In genomic region chr2:150476213-150476740, GRCh38 we compare ENCODE assay signal across 14 cellular contexts. TPM values are rescaled to one million over a fixed set of nuclear protein-coding genes. Genes with fewer than 3 reads are reported as not detected.
DNase-seq lines count a peak whose midpoint lies in the region; ATAC-seq, FAIRE-seq and TF ChIP-seq lines count a peak whose summit lies in the region.
"Had no signal": no experiment of that assay in that cellular context is flagged by ENCODE, and none has a peak within 500 bp of the region (broad histone marks: within the 10 kb centered on the region; RNA-seq: fewer than 3 reads in every experiment).

No MANE protein-coding gene starts in this region.

- H3K36me3 ChIP-seq in BLaER1, result no peaks in the 10 kb centered on the region
- peaks cover 8 to 24% of the 10 kb centered on the region in 2 donors for H3K36me3 ChIP-seq in ascending aorta
- peaks cover 12% of the 10 kb centered on the region for H3K36me3 ChIP-seq in left ventricle myocardium inferior
- peaks cover 0 to 35% (median under 1%) of the 10 kb centered on the region in 4 donors for H3K36me3 ChIP-seq in sigmoid colon

- H3K27me3 ChIP-seq in BLaER1, result no peaks in the 10 kb centered on the region
- H3K27me3 ChIP-seq in ascending aorta, result no peaks in the 10 kb centered on the region
- H3K27me3 ChIP-seq in left ventricle myocardium inferior (ENCODE audit: low read depth), result no peaks in the 10 kb centered on the region
- no peaks in the 10 kb centered on the region for H3K27me3 ChIP-seq in sigmoid colon
- H3K27me3 ChIP-seq: SJCRH30 had no signal

- DNase-seq in ascending aorta (ENCODE audit: low spot score in 2 of 2) (no peak), left ventricle myocardium inferior (no peak), sigmoid colon (no peak), superior temporal gyrus (ENCODE audit: extremely low spot score) (no peak), D721Med (ENCODE audit: insufficient read length, low spot score) (no peak)
- DNase-seq: activated CD4-positive, alpha-beta T cell treated with anti-CD3 and anti-CD28 coated beads for 36 hours; activated naive CD4-positive, alpha-beta T cell treated with anti-CD3 and anti-CD28 coated beads for 36 hours; SJCRH30 had no signal

- H3K4me2 ChIP-seq in BLaER1, result peak overlapping the region; percentile 28

- H4K20me1 ChIP-seq in BLaER1, result no peaks in the 10 kb centered on the region

- intact Hi-C loops in ascending aorta (cut with DNase I) (loop anchor here (10.0 kb wide), 1 partner anchor 789 kb away; the partner anchor contains the start of gene RBM43), left ventricle myocardium inferior (cut with micrococcal nuclease) (no loop called here), sigmoid colon (cut with DNase I) (no loop called here)

- TF ChIP-seq CTCF in ascending aorta (IDR thresholded peaks at IDR 0.05) (no peak), left ventricle myocardium inferior (IDR thresholded peaks at IDR 0.05; ENCODE audit: borderline replicate concordance) (no peak), sigmoid colon (IDR thresholded peaks at IDR 0.05) (no peak), D721Med (IDR thresholded peaks at IDR 0.05; ENCODE audit: insufficient read depth, missing control alignments) (no peak)

- no peak for FAIRE-seq in D721Med (lab: Jason Lieb, UNC)
- FAIRE-seq: endometrium had no signal

- H3K4me3 ChIP-seq in BLaER1, result no peak overlapping the region
- peak overlapping the region; percentile 28 to 50 for H3K4me3 ChIP-seq in ascending aorta
- peak overlapping the region; percentile 36 for H3K4me3 ChIP-seq in left ventricle myocardium inferior
- peak overlapping the region in 1 of 4 donors; percentile 1 for H3K4me3 ChIP-seq in sigmoid colon
- H3K4me3 ChIP-seq: SJCRH30 had no signal

- TF ChIP-seq EP300 in sigmoid colon (IDR thresholded peaks at IDR 0.05), result no peak

- WGBS in sigmoid colon, 2 donors, result 15 to 41% methylated on average over 5 of the region's 5 CpGs

- no peak overlapping the region for H3K9ac ChIP-seq in BLaER1

- H3K9me3 ChIP-seq in BLaER1 (no peaks in the 10 kb centered on the region), ascending aorta (no peaks in the 10 kb centered on the region), left ventricle myocardium inferior (replicated peaks) (no peaks in the 10 kb centered on the region), sigmoid colon (no peaks in the 10 kb centered on the region)
- H3K9me3 ChIP-seq: SJCRH30 had no signal

- no peak overlapping the region for H3K27ac ChIP-seq in BLaER1
- H3K27ac ChIP-seq in ascending aorta, result peak overlapping the region; percentile 74 to 82
- peak overlapping the region; percentile 97 for H3K27ac ChIP-seq in left ventricle myocardium inferior (replicated peaks)
- H3K27ac ChIP-seq in sigmoid colon, result peak overlapping the region; percentile 71 to 96 (median 76)
- H3K27ac ChIP-seq: SJCRH30 had no signal

- TF ChIP-seq POLR2A in sigmoid colon (IDR thresholded peaks at IDR 0.05), result no peak

- H3K4me1 ChIP-seq in BLaER1 (peaks cover 14% of the 10 kb centered on the region), ascending aorta (peaks cover 9 to 49% of the 10 kb centered on the region in 2 donors), left ventricle myocardium inferior (peaks cover 100% of the 10 kb centered on the region), sigmoid colon (peaks cover 0 to 78% (median 72%) of the 10 kb centered on the region in 4 donors)

- no peak for ATAC-seq in GM18498 (IDR thresholded peaks at IDR 0.05; ENCODE audit: unreplicated experiment)
- no peak for ATAC-seq in HG03159 (IDR thresholded peaks at IDR 0.05; ENCODE audit: unreplicated experiment)
- ATAC-seq: activated CD4-positive, alpha-beta T cell treated with anti-CD3 and anti-CD28 coated beads for 36 hours; HCT116; stimulated activated memory B cell treated with anti-CD40 and anti-IgM and Interleukin-4, amounts not matched to agents 10 μg/mL and 1 μg/mL and 100 μg/mL, for 72 hours had no signal

RNA-seq across cellular contexts. Expression of gene RND3, which starts 11.2 kb away (rescaled TPM):
- 10.7 TPM for total RNA-seq in ascending aorta
- total RNA-seq in left ventricle myocardium inferior, result 26.9 TPM
- total RNA-seq in sigmoid colon, result 100 to 1,000 TPM in 1 of 4 donors, 10 to 100 TPM in 3; 28.9 to 171 (median 30.5) TPM
- 10 to 100 TPM; 22.3 to 45.0 (median 41.6) TPM for polyA plus RNA-seq in sigmoid colon
- total RNA-seq: activated CD4-positive, alpha-beta T cell treated with anti-CD3 and anti-CD28 coated beads for 36 hours; activated naive CD4-positive, alpha-beta T cell treated with anti-CD3 and anti-CD28 coated beads for 36 hours had no signal
